Comparison of ENCODE assay signal across 12 cellular contexts in genomic region chr2:11904029-11904428, GRCh38.
DNase-seq lines count a peak whose midpoint lies in the region; ATAC-seq and TF ChIP-seq lines count a peak whose summit lies in the region.
"Had no signal": no experiment of that assay in that cellular context is flagged by ENCODE, and none has a peak within 500 bp of the region (broad histone marks: within the 10 kb centered on the region; RNA-seq: fewer than 3 reads in every experiment).

No MANE protein-coding gene starts in this region.

- H3K4me1 Mint-ChIP-seq in naive thymus-derived CD4-positive, alpha-beta T cell, result peaks cover 0 to 2% (median 0%) of the 10 kb centered on the region in 7 donors

- intact Hi-C loops in naive thymus-derived CD4-positive, alpha-beta T cell (cut with micrococcal nuclease), result no loop called here
- intact Hi-C loops in lower leg skin (cut with DNase I; ENCODE audit: low total_unique reads), result no loop called here

- POLR2A ChIA-PET in naive thymus-derived CD4-positive, alpha-beta T cell (lab: Charles Lee), result no interaction called here

- H3K27ac Mint-ChIP-seq in naive thymus-derived CD4-positive, alpha-beta T cell, result no peak overlapping the region
- H3K27ac Mint-ChIP-seq: natural killer cell had no signal

- no peaks in the 10 kb centered on the region for H3K36me3 Mint-ChIP-seq in naive thymus-derived CD4-positive, alpha-beta T cell
- H3K36me3 Mint-ChIP-seq: natural killer cell had no signal

- WGBS in lower leg skin, 2 donors, result 85 to 86% methylated on average over 5 of the region's 5 CpGs

- H3K4me3 Mint-ChIP-seq in naive thymus-derived CD4-positive, alpha-beta T cell, result no peak overlapping the region
- H3K4me3 Mint-ChIP-seq: natural killer cell had no signal

- H3K4me1 ChIP-seq in naive thymus-derived CD4-positive, alpha-beta T cell (ENCODE audit: control insufficient read depth in 2 of 2, insufficient read depth in 2 of 2, low read length in 2 of 2), result no peaks in the 10 kb centered on the region

- no peak overlapping the region for H3K27ac ChIP-seq in naive thymus-derived CD4-positive, alpha-beta T cell (ENCODE audit: low read depth, low read length)
- no peak overlapping the region for H3K27ac ChIP-seq in substantia nigra (ENCODE audit: low read depth, low read length, poor library complexity, severe bottlenecking)

- H3K36me3 ChIP-seq in naive thymus-derived CD4-positive, alpha-beta T cell (ENCODE audit: control insufficient read depth in 2 of 3, insufficient read depth in 3 of 3, low read length in 3 of 3), result no peaks in the 10 kb centered on the region

- no peaks in the 10 kb centered on the region for H3K27me3 ChIP-seq in naive thymus-derived CD4-positive, alpha-beta T cell (ENCODE audit: control insufficient read depth in 2 of 2, insufficient read depth in 2 of 2, low read length in 2 of 2)

- ATAC-seq in GM18861 (IDR thresholded peaks at IDR 0.05; ENCODE audit: unreplicated experiment) (peak; percentile 45), HG02884 (IDR thresholded peaks at IDR 0.05; ENCODE audit: unreplicated experiment) (peak; percentile 69)
- peak; percentile 71 for ATAC-seq in naive thymus-derived CD4-positive, alpha-beta T cell

- H3K9me3 Mint-ChIP-seq in naive thymus-derived CD4-positive, alpha-beta T cell, result peaks cover 0 to 3% (median 0%) of the 10 kb centered on the region in 11 donors
- H3K9me3 Mint-ChIP-seq: natural killer cell had no signal

- CTCF ChIA-PET in naive thymus-derived CD4-positive, alpha-beta T cell (lab: Charles Lee), result interaction anchor here (0.8 kb wide), 1 partner anchor 12 kb away, joined by 3 read pairs; no protein-coding TSS in a partner anchor

- peaks cover 0 to 1% (median 0%) of the 10 kb centered on the region in 5 donors for H3K27me3 Mint-ChIP-seq in naive thymus-derived CD4-positive, alpha-beta T cell

- no peak overlapping the region for H3K4me3 ChIP-seq in naive thymus-derived CD4-positive, alpha-beta T cell (ENCODE audit: low read length)
- H3K4me3 ChIP-seq in lower leg skin (ENCODE audit: low read depth, poor library complexity, severe bottlenecking), result no peak overlapping the region

- peak; percentile 44 for DNase-seq in OCI-M1 (lab: John Stamatoyannopoulos, UW)
- DNase-seq in naive thymus-derived CD4-positive, alpha-beta T cell, result no peak
- DNase-seq in lower leg skin (ENCODE audit: low spot score in 2 of 2), result no peak
- no peak for DNase-seq in substantia nigra (lab: John Stamatoyannopoulos, UW)
- no peak for DNase-seq in DMS114 treated with DMSO at 0.1 percent for 48 hours (lab: John Stamatoyannopoulos, UW; ENCODE audit: unreplicated experiment)
- DNase-seq in islet precursor cell, result no peak
- DNase-seq: erythroblast, natural killer cell, NCI-H69, T1000 had no signal

- no peaks in the 10 kb centered on the region for H3K9me3 ChIP-seq in naive thymus-derived CD4-positive, alpha-beta T cell (ENCODE audit: control insufficient read depth in 2 of 3, low read length in 3 of 3)

- no peak for TF ChIP-seq POLR2A in lower leg skin (IDR thresholded peaks at IDR 0.05)

- TF ChIP-seq CTCF in lower leg skin (IDR thresholded peaks at IDR 0.05), result no peak
